Comparison of ENCODE assay signal across 8 cellular contexts in the genomic region with DNA sequence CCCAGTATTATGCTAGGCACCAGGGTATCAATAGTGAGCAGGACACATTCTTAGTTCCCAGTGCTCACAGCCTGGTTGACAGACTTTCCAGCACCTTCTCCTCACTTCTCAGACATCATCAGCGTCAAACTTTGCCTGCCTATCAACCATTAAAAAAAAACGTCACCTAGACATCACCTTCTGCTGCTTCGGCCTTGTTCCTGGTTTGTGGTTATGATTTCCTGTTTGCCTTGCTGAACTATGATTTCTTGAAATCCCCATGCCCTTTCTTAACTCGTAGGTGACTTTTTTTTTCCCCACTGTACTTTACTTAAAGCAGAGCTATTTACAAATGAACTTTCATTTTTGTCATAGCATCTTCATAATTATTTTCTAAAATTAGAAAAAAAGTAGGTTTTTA.
DNase-seq lines count a peak whose midpoint lies in the region; ATAC-seq and TF ChIP-seq lines count a peak whose summit lies in the region.

No MANE protein-coding gene starts in this region.

- H3K27ac Mint-ChIP-seq in neural crest cell (ENCODE audit: unreplicated experiment), result peak overlapping the region; percentile 75

- peak; percentile 80 for ATAC-seq in HG03159 (IDR thresholded peaks at IDR 0.05; ENCODE audit: unreplicated experiment)
- no peak for ATAC-seq in omental fat pad (ENCODE audit: low FRiP score)
- no peak for ATAC-seq in gastroesophageal sphincter

- H3K4me3 Mint-ChIP-seq in neural crest cell, result no peak overlapping the region

- no peaks in the 10 kb centered on the region for H3K9me3 Mint-ChIP-seq in neural crest cell

- H3K4me1 ChIP-seq in gastroesophageal sphincter, result no peaks in the 10 kb centered on the region

- H3K36me3 ChIP-seq in gastroesophageal sphincter, result no peaks in the 10 kb centered on the region

- no peaks in the 10 kb centered on the region for H3K9me3 ChIP-seq in gastroesophageal sphincter

- whole genome bisulfite sequencing in gastroesophageal sphincter (ENCODE audit: low coverage in 1 of 2), 2 donors, result 63 to 87% methylated on average over 4 of the region's 4 CpGs

- H3K36me3 Mint-ChIP-seq in neural crest cell (ENCODE audit: low read depth), result no peaks in the 10 kb centered on the region

- H3K4me1 Mint-ChIP-seq in neural crest cell, result no peaks in the 10 kb centered on the region

- no peak overlapping the region for H3K27ac ChIP-seq in gastroesophageal sphincter

- no peak overlapping the region for H3K4me3 ChIP-seq in gastroesophageal sphincter

- no peaks in the 10 kb centered on the region for H3K27me3 ChIP-seq in gastroesophageal sphincter

- no peak for TF ChIP-seq CTCF in neural crest cell (conservative IDR thresholded peaks at IDR 0.05)
- no peak for TF ChIP-seq CTCF in omental fat pad (IDR thresholded peaks at IDR 0.05)
- TF ChIP-seq CTCF in gastroesophageal sphincter (IDR thresholded peaks at IDR 0.05), result no peak

- no peak for TF ChIP-seq POLR2A in gastroesophageal sphincter (IDR thresholded peaks at IDR 0.05)

- TF ChIP-seq EP300 in gastroesophageal sphincter (IDR thresholded peaks at IDR 0.05), result no peak

- peak; percentile 25 to 39 for DNase-seq in activated CD8-positive, alpha-beta memory T cell treated with anti-CD3 and anti-CD28 coated beads for 4 hours (ENCODE audit: low read depth in 2 of 2)
- DNase-seq in activated CD8-positive, alpha-beta memory T cell treated with anti-CD3 and anti-CD28 coated beads, Interleukin-2, amount 50 U/mL, for 48 hours, result no peak
- DNase-seq in activated CD4-positive, alpha-beta T cell treated with anti-CD3 and anti-CD28 coated beads for 48 hours, result peak; percentile 44
- DNase-seq in neural crest cell (ENCODE audit: low read depth, low spot score) (no peak), NCI-H2227 (lab: John Stamatoyannopoulos, UW; ENCODE audit: unreplicated experiment) (no peak), omental fat pad (ENCODE audit: low spot score) (no peak)

- no peaks in the 10 kb centered on the region for H3K27me3 Mint-ChIP-seq in neural crest cell (ENCODE audit: low read depth)

Comparison
In these comparisons a context has a peak if more than half of its experiments do, and no peak if none do; other contexts are left out.
1. DNase-seq: peak in activated CD8-positive, alpha-beta memory T cell treated with anti-CD3 and anti-CD28 coated beads for 4 hours (2 of 2) and activated CD4-positive, alpha-beta T cell treated with anti-CD3 and anti-CD28 coated beads for 48 hours (single experiment); none in activated CD8-positive, alpha-beta memory T cell treated with anti-CD3 and anti-CD28 coated beads, Interleukin-2, amount 50 U/mL, for 48 hours (single experiment), neural crest cell (single experiment), NCI-H2227 (single experiment) and omental fat pad (single experiment).